Comparison of ENCODE assay signal across 23 cellular contexts in genomic region chr14:88289214-88289613, GRCh38. TPM values are rescaled to one million over a fixed set of nuclear protein-coding genes. Genes with fewer than 3 reads are reported as not detected.
DNase-seq lines count a peak whose midpoint lies in the region; ATAC-seq and TF ChIP-seq lines count a peak whose summit lies in the region.
"Had no signal": no experiment of that assay in that cellular context is flagged by ENCODE, and none has a peak within 500 bp of the region (broad histone marks: within the 10 kb centered on the region; RNA-seq: fewer than 3 reads in every experiment).

No MANE protein-coding gene starts in this region.

- ATAC-seq in activated CD4-positive, alpha-beta T cell treated with anti-CD3 and anti-CD28 coated beads for 36 hours: peak; percentile 12
- ATAC-seq: left cardiac atrium; naive thymus-derived CD4-positive, alpha-beta T cell; right cardiac atrium had no signal

- POLR2A ChIA-PET in activated CD4-positive, alpha-beta T cell treated with anti-CD3 and anti-CD28 coated beads for 36 hours (lab: Charles Lee): no interaction called here

- H3K4me3 Mint-ChIP-seq in activated CD4-positive, alpha-beta T cell treated with anti-CD3 and anti-CD28 coated beads for 36 hours: no peak overlapping the region
- H3K4me3 Mint-ChIP-seq: activated CD4-positive, alpha-beta T cell treated with anti-CD3 and anti-CD28 coated beads, Interleukin-2, amount 10 ng/mL, durations not matched to agents 24 days and 14 days; naive thymus-derived CD4-positive, alpha-beta T cell; T-helper 1 cell treated with Interleukin-12 subunit alpha and Interleukin-12 subunit beta and Interleukin-4 antibody, amounts not matched to agents 30 μg/mL and 1 μg/mL, for 36 hours; type B pancreatic cell had no signal

- TF ChIP-seq CTCF in epithelial cell of esophagus (IDR thresholded peaks at IDR 0.05; ENCODE audit: insufficient read depth, low read depth, low read length, missing control alignments): no peak

- no peak for DNase-seq in activated CD4-positive, alpha-beta T cell treated with anti-CD3 and anti-CD28 coated beads for 36 hours
- DNase-seq in activated CD4-positive, alpha-beta T cell treated with anti-CD3 and anti-CD28 coated beads for 48 hours: no peak
- DNase-seq in NCI-H460 (ENCODE audit: extremely low read depth, low read depth) (peak; percentile 64), epithelial cell of esophagus (ENCODE audit: low read depth) (peak; percentile 71), stromal cell of bone marrow (ENCODE audit: low read depth) (peak; percentile 0), posterior vena cava (ENCODE audit: low spot score) (no peak), NCI-H1436 (lab: John Stamatoyannopoulos, UW) (no peak)
- DNase-seq in stimulated activated CD4-positive, alpha-beta T cell treated with anti-CD3 and anti-CD28 coated beads, Interleukin-4, amount 100 ng/mL, for 1 hour: no peak
- DNase-seq: activated CD4-positive, alpha-beta T cell treated with anti-CD3 and anti-CD28 coated beads, Interleukin-2, amount 10 ng/mL, durations not matched to agents 24 days and 14 days; Caco-2; effector CD4-positive, alpha-beta T cell; left cardiac atrium; naive thymus-derived CD4-positive, alpha-beta T cell; NCI-H146; right cardiac atrium; SJCRH30 had no signal

- H3K27ac Mint-ChIP-seq in activated CD4-positive, alpha-beta T cell treated with anti-CD3 and anti-CD28 coated beads for 36 hours: no peak overlapping the region
- H3K27ac Mint-ChIP-seq: activated CD4-positive, alpha-beta T cell treated with anti-CD3 and anti-CD28 coated beads, Interleukin-2, amount 10 ng/mL, durations not matched to agents 24 days and 14 days; activated naive CD4-positive, alpha-beta T cell treated with anti-CD3 and anti-CD28 coated beads, Interleukin-2, amount 50 U/mL, for 72 hours; naive thymus-derived CD4-positive, alpha-beta T cell; T-helper 1 cell treated with Interleukin-12 subunit alpha and Interleukin-12 subunit beta and Interleukin-4 antibody, amounts not matched to agents 30 μg/mL and 1 μg/mL, for 36 hours; type B pancreatic cell had no signal

- intact Hi-C loops in activated CD4-positive, alpha-beta T cell treated with anti-CD3 and anti-CD28 coated beads for 36 hours (cut with DNase I, micrococcal nuclease): no loop called here
- intact Hi-C loops in posterior vena cava (cut with DNase I): no loop called here

- CTCF ChIA-PET in activated CD4-positive, alpha-beta T cell treated with anti-CD3 and anti-CD28 coated beads for 36 hours (lab: Charles Lee): no interaction called here

- no peaks in the 10 kb centered on the region for H3K4me1 Mint-ChIP-seq in activated CD4-positive, alpha-beta T cell treated with anti-CD3 and anti-CD28 coated beads for 36 hours
- H3K4me1 Mint-ChIP-seq: activated CD4-positive, alpha-beta T cell treated with anti-CD3 and anti-CD28 coated beads, Interleukin-2, amount 10 ng/mL, durations not matched to agents 24 days and 14 days; naive thymus-derived CD4-positive, alpha-beta T cell had no signal

- H3K4me3 ChIP-seq in epithelial cell of esophagus (ENCODE audit: low read length): no peak overlapping the region
- H3K4me3 ChIP-seq: ascending aorta, BLaER1, HAP-1, SJCRH30 had no signal

- H3K27me3 Mint-ChIP-seq in activated CD4-positive, alpha-beta T cell treated with anti-CD3 and anti-CD28 coated beads for 36 hours: peaks cover 22% of the 10 kb centered on the region

- no peaks in the 10 kb centered on the region for H3K36me3 Mint-ChIP-seq in activated CD4-positive, alpha-beta T cell treated with anti-CD3 and anti-CD28 coated beads for 36 hours (ENCODE audit: low read depth)
- H3K36me3 Mint-ChIP-seq: activated naive CD4-positive, alpha-beta T cell treated with anti-CD3 and anti-CD28 coated beads, Interleukin-2, amount 50 U/mL, for 72 hours; naive thymus-derived CD4-positive, alpha-beta T cell; type B pancreatic cell had no signal

- no peaks in the 10 kb centered on the region for H3K9me3 Mint-ChIP-seq in activated CD4-positive, alpha-beta T cell treated with anti-CD3 and anti-CD28 coated beads for 36 hours (ENCODE audit: low read depth)
- H3K9me3 Mint-ChIP-seq: activated CD4-positive, alpha-beta T cell treated with anti-CD3 and anti-CD28 coated beads, Interleukin-2, amount 10 ng/mL, durations not matched to agents 24 days and 14 days; activated naive CD4-positive, alpha-beta T cell treated with anti-CD3 and anti-CD28 coated beads, Interleukin-2, amount 50 U/mL, for 72 hours; T-helper 1 cell treated with Interleukin-12 subunit alpha and Interleukin-12 subunit beta and Interleukin-4 antibody, amounts not matched to agents 30 μg/mL and 1 μg/mL, for 36 hours; type B pancreatic cell had no signal

RNA-seq across cellular contexts. Expression of gene KCNK10, which starts 33.9 kb away (rescaled TPM):
- not detected for total RNA-seq in activated CD4-positive, alpha-beta T cell treated with anti-CD3 and anti-CD28 coated beads for 36 hours
- 0.07 TPM in 1 of 2 replicates, not detected in the other for total RNA-seq in NCI-H460 (2014; rRNA removed; shearing (Covaris generic))
- polyA plus RNA-seq in NCI-H460 (2014; cell fraction: nucleus; rRNA removed): not detected in 2 replicates
- not detected for total RNA-seq in posterior vena cava
- total RNA-seq: activated CD4-positive, alpha-beta T cell treated with anti-CD3 and anti-CD28 coated beads, Interleukin-2, amount 10 ng/mL, durations not matched to agents 24 days and 14 days; activated naive CD4-positive, alpha-beta T cell treated with anti-CD3 and anti-CD28 coated beads, Interleukin-2, amount 50 U/mL, for 72 hours; ascending aorta; left cardiac atrium; mesenteric fat pad; right cardiac atrium had no signal
- polyA plus RNA-seq: naive thymus-derived CD4-positive, alpha-beta T cell; right cardiac atrium had no signal

Comparison
In these comparisons a context has a peak if more than half of its experiments do, and no peak if none do; other contexts are left out.
1. DNase-seq: peak in NCI-H460 (single experiment), epithelial cell of esophagus (single experiment) and stromal cell of bone marrow (single experiment); none in activated CD4-positive, alpha-beta T cell treated with anti-CD3 and anti-CD28 coated beads for 36 hours (single experiment), activated CD4-positive, alpha-beta T cell treated with anti-CD3 and anti-CD28 coated beads for 48 hours (single experiment), stimulated activated CD4-positive, alpha-beta T cell treated with anti-CD3 and anti-CD28 coated beads, Interleukin-4, amount 100 ng/mL, for 1 hour (single experiment), posterior vena cava (single experiment) and NCI-H1436 (single experiment).